Comparison of ENCODE assay signal across 15 cellular contexts in the genomic region with DNA sequence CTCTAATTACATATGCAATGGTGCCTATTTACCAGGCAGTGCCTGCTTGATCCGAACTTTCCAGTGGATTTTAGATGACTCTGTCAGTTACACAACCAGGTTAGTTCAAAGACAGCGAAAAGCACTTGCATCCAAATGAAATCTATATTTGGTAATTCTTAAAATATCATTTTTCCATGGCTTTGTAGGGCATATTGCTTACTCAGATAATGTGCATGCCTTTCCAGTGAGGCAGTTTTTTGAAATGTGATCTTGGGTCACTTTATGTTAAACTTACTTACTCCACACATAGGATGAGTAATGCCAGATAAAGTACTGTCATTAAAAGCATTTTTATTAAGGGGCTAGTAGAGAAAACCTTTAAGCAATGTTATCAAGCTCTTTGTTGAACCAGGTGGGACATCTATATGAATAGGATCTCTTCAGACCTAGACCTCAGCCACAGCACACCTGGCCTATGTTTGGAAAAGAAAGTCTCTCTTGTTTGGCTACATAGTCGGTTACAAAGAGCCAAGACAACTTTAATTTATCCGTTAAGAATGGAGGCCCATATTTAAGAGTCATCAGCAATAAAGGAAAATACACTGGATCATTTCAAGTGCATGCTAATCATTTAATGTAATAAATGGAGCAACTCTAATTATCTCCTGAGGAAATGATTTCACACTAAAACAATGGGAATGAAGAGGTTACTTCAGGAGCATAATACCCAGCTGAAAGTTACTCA. TPM values are rescaled to one million over a fixed set of nuclear protein-coding genes. Genes with fewer than 3 reads are reported as not detected.
DNase-seq lines count a peak whose midpoint lies in the region; ATAC-seq and TF ChIP-seq lines count a peak whose summit lies in the region.
"Had no signal": no experiment of that assay in that cellular context is flagged by ENCODE, and none has a peak within 500 bp of the region (broad histone marks: within the 10 kb centered on the region; RNA-seq: fewer than 3 reads in every experiment).

No MANE protein-coding gene starts in this region.

- peak overlapping the region; percentile 66 for H3K56ac ChIP-seq in IMR-90 (ENCODE audit: extremely low read depth, insufficient read depth, low read length)

- H2BK5ac ChIP-seq in IMR-90 (ENCODE audit: low read depth, low read length, poor library complexity, severe bottlenecking): peak overlapping the region; percentile 88

- peak overlapping the region; percentile 81 for H2AFZ ChIP-seq in IMR-90 (replicated peaks; ENCODE audit: low read length, poor library complexity)
- H2AFZ ChIP-seq: neural progenitor cell had no signal

- H3K4me3 ChIP-seq in AG09309 (ENCODE audit: control insufficient read depth, low read depth, low read length) (no peak overlapping the region), IMR-90 (ENCODE audit: insufficient read depth, low read depth, low read length) (no peak overlapping the region)
- H3K4me3 ChIP-seq: esophagus squamous epithelium, neural progenitor cell had no signal

- H4K91ac ChIP-seq in IMR-90 (ENCODE audit: insufficient read depth, low read depth, low read length): peak overlapping the region; percentile 59

- peak overlapping the region; percentile 91 for H3K4ac ChIP-seq in IMR-90 (ENCODE audit: low read depth, low read length)

- peak; percentile 81 for ATAC-seq in IMR-90 (ENCODE audit: low read depth)
- no peak for ATAC-seq in T-cell (replicated peaks in 1 of 4)

- no peaks in the 10 kb centered on the region for H3K9me3 Mint-ChIP-seq in T-cell
- H3K9me3 Mint-ChIP-seq: brain, neural progenitor cell had no signal

- no peaks in the 10 kb centered on the region for H3K36me3 ChIP-seq in IMR-90 (ENCODE audit: control insufficient read depth, insufficient read depth, low read length)
- H3K36me3 ChIP-seq: esophagus squamous epithelium, neural progenitor cell had no signal

- H2BK120ac ChIP-seq in IMR-90 (ENCODE audit: low read depth, low read length): peak overlapping the region; percentile 93

- no peak for TF ChIP-seq POLR2A in IMR-90 (IDR thresholded peaks at IDR 0.05; ENCODE audit: low read depth, low read length)

- peak overlapping the region; percentile 74; the same call in 1 of the 2 replicates for H3K4me2 ChIP-seq in IMR-90 (ENCODE audit: low read depth, low read length)
- H3K4me2 ChIP-seq: neural progenitor cell had no signal

- H3K9ac ChIP-seq in IMR-90 (ENCODE audit: low read depth, low read length): no peak overlapping the region; the same call in 1 of the 2 replicates
- H3K9ac ChIP-seq: neural progenitor cell had no signal

- no CpG with 5 or more reads among the region's 4 CpGs for WGBS in IMR-90 (ENCODE audit: extremely low coverage in 2 of 2, insufficient read length in 1 of 2), 2 experiments

- peak overlapping the region; percentile 17 to 83 for H4K8ac ChIP-seq in IMR-90 (ENCODE audit: low read depth in 2 of 2, low read length in 2 of 2)

- peak overlapping the region; percentile 93 for H2BK15ac ChIP-seq in IMR-90 (ENCODE audit: low read depth, low read length)

- H3K23ac ChIP-seq in IMR-90 (ENCODE audit: low read depth, low read length): peak overlapping the region; percentile 72

- no peaks in the 10 kb centered on the region for H3K79me1 ChIP-seq in IMR-90 (ENCODE audit: low read depth in 1 of 2, low read length in 2 of 2)

- peak overlapping the region; percentile 44; the same call in 1 of the 2 replicates for H4K5ac ChIP-seq in IMR-90 (ENCODE audit: low read depth, low read length)

- POLR2A ChIA-PET in IMR-90 (lab: Charles Lee; ENCODE audit: unreplicated experiment) (no interaction called here), T-cell (lab: Charles Lee) (no interaction called here)

- peak overlapping the region; percentile 65 for H3K18ac ChIP-seq in IMR-90 (ENCODE audit: low read depth, low read length)

- intact Hi-C loops in IMR-90 (cut with micrococcal nuclease): no loop called here

- peaks cover 11 to 22% of the 10 kb centered on the region in 2 donors for H3K27me3 Mint-ChIP-seq in T-cell

- no peaks in the 10 kb centered on the region for H3K36me3 Mint-ChIP-seq in T-cell
- H3K36me3 Mint-ChIP-seq: brain, neural progenitor cell had no signal

- TF ChIP-seq RAD21 in IMR-90 (IDR thresholded peaks at IDR 0.05; ENCODE audit: low read length): no peak

- no peaks in the 10 kb centered on the region for H3K4me1 Mint-ChIP-seq in T-cell

- CTCF ChIA-PET in IMR-90 (lab: Yijun Ruan, JAX) (interaction anchor here (1.0 to 1.2 kb wide), 2 partner anchors 14 to 114 kb away, joined by 3 to 4 read pairs; no protein-coding TSS in a partner anchor), T-cell (lab: Charles Lee) (no interaction called here)

- no peak for TF ChIP-seq CTCF in AG09309 (IDR thresholded peaks at IDR 0.05; ENCODE audit: control insufficient read depth, insufficient read depth, low read depth, low read length, missing control alignments)
- TF ChIP-seq CTCF in IMR-90 (conservative IDR thresholded peaks at IDR 0.05; ENCODE audit: low read depth, low read length): no peak

- no peaks in the 10 kb centered on the region for H3K9me3 ChIP-seq in IMR-90 (ENCODE audit: control insufficient read depth, insufficient read depth, low read length)
- H3K9me3 ChIP-seq: esophagus squamous epithelium had no signal

- H3K4me3 Mint-ChIP-seq in T-cell: no peak overlapping the region
- H3K4me3 Mint-ChIP-seq: neural progenitor cell had no signal

- in situ Hi-C loops in IMR-90 (cut with MboI; ENCODE audit: low sequenced_read_pairs): loop anchor here (25.0 kb wide), 4 partner anchors 816 to 1641 kb away; no protein-coding TSS in a partner anchor

- no peaks in the 10 kb centered on the region for H4K20me1 ChIP-seq in IMR-90 (ENCODE audit: insufficient read depth, low read length)

- dilution Hi-C loops in IMR-90 (cut with HindIII; ENCODE audit: low sequenced_read_pairs, unreplicated experiment): no loop called here

- H2BK20ac ChIP-seq in IMR-90 (ENCODE audit: low read depth, low read length): peak overlapping the region; percentile 89

- peak overlapping the region; percentile 73 for H3K14ac ChIP-seq in IMR-90 (replicated peaks; ENCODE audit: low read depth, low read length)

- H2AK5ac ChIP-seq in IMR-90 (ENCODE audit: low read depth, low read length): peak overlapping the region; percentile 84; the same call in 1 of the 2 replicates

- no TSS peak for BruUV-seq in IMR-90 (replicated peaks; lab: Mats Ljungman, UMichigan)

- H3K4me1 ChIP-seq in IMR-90 (ENCODE audit: control insufficient read depth, insufficient read depth, low read length): peaks cover 12% of the 10 kb centered on the region
- H3K4me1 ChIP-seq: esophagus squamous epithelium, neural progenitor cell had no signal

- H3K27me3 ChIP-seq in IMR-90 (ENCODE audit: control insufficient read depth, insufficient read depth, low read length): no peaks in the 10 kb centered on the region
- H3K27me3 ChIP-seq: esophagus squamous epithelium, neural progenitor cell had no signal

- DNase-seq in AG09309 (ENCODE audit: low read depth): peak; percentile 64
- peak; percentile 92 for DNase-seq in IMR-90
- DNase-seq in brain pericyte (ENCODE audit: low read depth, low spot score): peak; percentile 20
- peak; percentile 9 for DNase-seq in left kidney (ENCODE audit: low read depth, low spot score)
- no peak for DNase-seq in DMS79 treated with DMSO at 0.1 percent for 48 hours (lab: John Stamatoyannopoulos, UW)
- no peak for DNase-seq in islet precursor cell
- DNase-seq in T-cell: no peak
- DNase-seq in activated effector memory CD4-positive, alpha-beta T cell treated with anti-CD3 and anti-CD28 coated beads, Interleukin-2, amount 50 U/mL, for 16 hours: no peak
- DNase-seq: activated CD4-positive, CD25-positive, alpha-beta regulatory T cell; activated T-cell treated with anti-CD3 and anti-CD28 coated beads for 4 hours; esophagus squamous epithelium; left cardiac atrium had no signal

- H3K27ac ChIP-seq in IMR-90 (ENCODE audit: insufficient read depth, low read length): no peak overlapping the region; the same call in 1 of the 2 replicates
- H3K27ac ChIP-seq: esophagus squamous epithelium, neural progenitor cell had no signal

- H3K27ac Mint-ChIP-seq in T-cell: no peak overlapping the region
- H3K27ac Mint-ChIP-seq: neural progenitor cell had no signal

- H2AK9ac ChIP-seq in IMR-90 (replicated peaks; ENCODE audit: low read depth, low read length, poor library complexity): no peak overlapping the region

- H3K9me1 ChIP-seq in IMR-90 (ENCODE audit: insufficient read depth, low read length): 0 out of 2 replicates have a peak, but pooled peaks cover 6% of the 10 kb centered on the region

TF ChIP-seq in IMR-90, 13 proteins besides CTCF, POLR2A, EP300 and RAD21:
- peak; percentile 53; the same call in 1 of the 2 replicates for TF ChIP-seq FOS (IDR thresholded peaks at IDR 0.05; ENCODE audit: low read depth, low read length)
- TF ChIP-seq NFE2L2 (IDR thresholded peaks at IDR 0.05; ENCODE audit: low read depth, low read length): no peak
- no peak for TF ChIP-seq CHD1 (IDR thresholded peaks at IDR 0.05; ENCODE audit: low read depth, low read length)
- TF ChIP-seq CEBPB (IDR thresholded peaks at IDR 0.05; ENCODE audit: low read depth, low read length): peak; percentile 67
- peak; percentile 82 for TF ChIP-seq MAFK (IDR thresholded peaks at IDR 0.05; ENCODE audit: low read depth, low read length)

RNA-seq across cellular contexts. Expression of a gene that starts 56.4 kb away (rescaled TPM):
- total RNA-seq in IMR-90 (2012; rRNA removed): not detected in 2 replicates
- polyA plus RNA-seq in IMR-90 (2012; rRNA removed): not detected in 2 replicates
- polyA plus RNA-seq in IMR-90 (2012; cell fraction: cytosol; rRNA removed): not detected in 2 replicates
- polyA plus RNA-seq in IMR-90 (2012; cell fraction: nucleus; rRNA removed; ENCODE audit: low replicate concordance): 0.07 TPM in 1 of 2 replicates, not detected in the other
- not detected for total RNA-seq in T-cell
- total RNA-seq: esophagus squamous epithelium, left cardiac atrium, urinary bladder had no signal
- polyA plus RNA-seq: urinary bladder had no signal

Comparison
In these comparisons a context has a peak if more than half of its experiments do, and no peak if none do; other contexts are left out.
1. DNase-seq: peak in AG09309 (single experiment), IMR-90 (single experiment), brain pericyte (single experiment) and left kidney (single experiment); none in DMS79 treated with DMSO at 0.1 percent for 48 hours (single experiment), islet precursor cell (single experiment), T-cell (0 of 34) and activated effector memory CD4-positive, alpha-beta T cell treated with anti-CD3 and anti-CD28 coated beads, Interleukin-2, amount 50 U/mL, for 16 hours (single experiment).